Comparison of ENCODE assay signal across 8 cellular contexts in the genomic region with DNA sequence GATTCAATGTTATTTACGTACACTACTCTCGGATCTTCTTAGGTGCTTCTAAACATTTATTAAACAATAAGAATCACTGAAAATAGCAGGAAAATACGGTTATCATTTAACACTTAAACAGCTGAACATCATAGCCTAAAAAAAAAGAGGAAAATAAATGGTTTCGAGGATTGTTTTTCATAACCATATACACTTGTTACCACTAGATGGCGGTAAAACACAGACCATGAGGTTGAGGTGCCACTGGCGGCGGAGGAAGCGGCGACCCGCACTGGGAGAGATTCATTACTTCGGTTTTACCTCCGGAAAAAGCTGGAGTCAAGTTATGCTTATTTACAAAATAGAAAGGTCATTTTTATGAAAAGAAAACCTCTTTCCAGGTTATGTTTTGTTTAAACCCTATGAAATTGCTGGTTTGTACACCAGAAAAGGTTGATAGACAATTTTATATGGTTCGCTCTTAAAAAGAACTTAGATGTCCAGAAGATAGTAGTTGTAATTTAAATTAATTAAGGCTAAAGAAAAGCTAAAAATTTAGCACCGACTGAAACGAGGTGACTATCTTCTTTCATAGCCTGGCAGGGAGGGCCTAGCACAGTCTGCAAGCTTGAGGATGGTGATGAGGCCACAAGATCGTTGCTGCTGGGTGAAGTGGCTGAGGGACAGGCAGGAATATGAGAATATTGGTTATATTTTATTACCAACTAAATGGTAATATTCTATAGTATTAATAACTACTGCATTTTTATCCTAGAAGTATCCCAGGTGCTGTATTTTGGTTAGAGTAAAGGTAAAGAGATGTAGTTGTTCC.
DNase-seq lines count a peak whose midpoint lies in the region; ATAC-seq and TF ChIP-seq lines count a peak whose summit lies in the region.

No MANE protein-coding gene starts in this region.

- H3K27ac ChIP-seq in HEK293 (ENCODE audit: extremely low read depth, low read depth, low read length) (no peak overlapping the region), hepatocyte (peak overlapping the region; percentile 36)

- H3K4me1 ChIP-seq in HEK293 (ENCODE audit: control insufficient read depth, insufficient read depth, low read length) (peaks cover 11% of the 10 kb centered on the region), hepatocyte (ENCODE audit: insufficient read depth) (no peaks in the 10 kb centered on the region)

- CTCF ChIA-PET in HEK293 (lab: Yijun Ruan, JAX) = interaction anchor here (0.5 to 7.0 kb wide), 62 partner anchors 8 to 646 kb away, joined by 3 to 116 read pairs (median 5); no protein-coding TSS in a partner anchor

- no peaks in the 10 kb centered on the region for H3K9me2 ChIP-seq in hepatocyte (replicated peaks; ENCODE audit: insufficient read depth)

- intact Hi-C loops in sciatic nerve (cut with DNase I) = loop anchor here (10.0 kb wide), 1 partner anchor 186 kb away; no protein-coding TSS in a partner anchor

- H3K9me3 ChIP-seq in HEK293 (ENCODE audit: control insufficient read depth, insufficient read depth, low read depth, low read length) (no peaks in the 10 kb centered on the region), hepatocyte (ENCODE audit: low read depth) (no peaks in the 10 kb centered on the region)

- H3K4me3 ChIP-seq in HEK293 (ENCODE audit: low read depth, low read length) (no peak overlapping the region), astrocyte of the cerebellum (ENCODE audit: low read depth, low read length) (no peak overlapping the region), hepatocyte (no peak overlapping the region)

- in situ Hi-C loops in astrocyte of the cerebellum (cut with HindIII; ENCODE audit: low sequenced_read_pairs) = no loop called here

- H3K79me2 ChIP-seq in hepatocyte = no peaks in the 10 kb centered on the region

- H4K20me1 ChIP-seq in hepatocyte (ENCODE audit: insufficient read depth, poor library complexity, severe bottlenecking) = no peaks in the 10 kb centered on the region

- H3K36me3 ChIP-seq in HEK293 (ENCODE audit: control insufficient read depth in 2 of 2, insufficient read depth in 1 of 2, low read length in 2 of 2) = no peaks in the 10 kb centered on the region
- H3K36me3 ChIP-seq in hepatocyte (replicated peaks; ENCODE audit: insufficient read depth, low read depth) = no peaks in the 10 kb centered on the region

- H3K4me2 ChIP-seq in hepatocyte = peak overlapping the region; percentile 73

- peak; percentile 68; the same call in 1 of the 2 replicates for TF ChIP-seq CTCF in HEK293 (tag by site-specific recombination; IDR thresholded peaks at IDR 0.05)
- TF ChIP-seq CTCF in astrocyte of the cerebellum (IDR thresholded peaks at IDR 0.05; ENCODE audit: low read depth, low read length, missing control alignments) = peak; percentile 49
- peak; percentile 87 for TF ChIP-seq CTCF in hepatocyte (IDR thresholded peaks at IDR 0.05; ENCODE audit: poor library complexity)

- POLR2A ChIA-PET in HEK293 (lab: Yijun Ruan, JAX) = interaction anchor here (1.3 kb wide), 2 partner anchors 179 to 192 kb away, joined by 3 to 4 read pairs; no protein-coding TSS in a partner anchor

- 14% methylated on average over 16 of the region's 16 CpGs for WGBS in hepatocyte (ENCODE audit: low lambda C conversion rate, missing lambda C conversion rate)

- DNase-seq in ELR (ENCODE audit: low read depth) (peak; percentile 82), NCI-H128 (lab: John Stamatoyannopoulos, UW; ENCODE audit: unreplicated experiment) (peak; percentile 7), T1000 (lab: John Stamatoyannopoulos, UW) (peak; percentile 25), astrocyte of the cerebellum (ENCODE audit: low read depth) (peak; percentile 42), hepatocyte (ENCODE audit: low spot score) (peak; percentile 88), sciatic nerve (ENCODE audit: low spot score) (peak; percentile 75), NCI-H524 treated with DMSO at 0.1 percent for 48 hours (lab: John Stamatoyannopoulos, UW) (no peak)

- H3K27me3 ChIP-seq in hepatocyte = no peaks in the 10 kb centered on the region

- ATAC-seq in sciatic nerve = peak; percentile 92

- peak overlapping the region; percentile 41 for H2AFZ ChIP-seq in hepatocyte

TF ChIP-seq in HEK293, 187 proteins besides CTCF, POLR2A, EP300 and RAD21:
- TF ChIP-seq, protein P1, sequence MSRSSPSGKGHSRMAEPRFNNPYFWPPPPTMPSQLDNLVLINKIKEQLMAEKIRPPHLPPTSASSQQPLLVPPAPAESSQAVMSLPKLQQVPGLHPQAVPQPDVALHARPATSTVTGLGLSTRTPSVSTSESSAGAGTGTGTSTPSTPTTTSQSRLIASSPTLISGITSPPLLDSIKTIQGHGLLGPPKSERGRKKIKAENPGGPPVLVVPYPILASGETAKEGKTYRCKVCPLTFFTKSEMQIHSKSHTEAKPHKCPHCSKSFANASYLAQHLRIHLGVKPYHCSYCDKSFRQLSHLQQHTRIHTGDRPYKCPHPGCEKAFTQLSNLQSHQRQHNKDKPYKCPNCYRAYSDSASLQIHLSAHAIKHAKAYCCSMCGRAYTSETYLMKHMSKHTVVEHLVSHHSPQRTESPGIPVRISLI (tag by site-specific recombination; IDR thresholded peaks at IDR 0.05) = peak; percentile 73
- TF ChIP-seq ZNF18 (tag by site-specific recombination; IDR thresholded peaks at IDR 0.05) (no peak), ZNF701 (tag by site-specific recombination; IDR thresholded peaks at IDR 0.05) (no peak), ZNF664 (tag by site-specific recombination; IDR thresholded peaks at IDR 0.05) (peak; percentile 12; the same call in 1 of the 2 replicates), ZBTB17 (tag by site-specific recombination; IDR thresholded peaks at IDR 0.05) (0 out of 2 replicates have a peak, but pooled peaks have one; percentile 30), ZNF184 (tag by site-specific recombination; IDR thresholded peaks at IDR 0.05) (no peak), ZNF501 (tag by site-specific recombination; IDR thresholded peaks at IDR 0.05) (peak; percentile 22; the same call in 1 of the 2 replicates), ZNF24 (tag by site-specific recombination; IDR thresholded peaks at IDR 0.05) (peak; percentile 94), ZNF660 (tag by site-specific recombination; IDR thresholded peaks at IDR 0.05) (peak; percentile 56; the same call in 1 of the 2 replicates), REPIN1 (tag by site-specific recombination; IDR thresholded peaks at IDR 0.05; ENCODE audit: low read depth) (no peak), ZNF2 (tag by site-specific recombination; IDR thresholded peaks at IDR 0.05) (peak; percentile 49; the same call in 1 of the 2 replicates), KLF10 (tag by site-specific recombination; IDR thresholded peaks at IDR 0.05) (no peak), ZNF324 (tag by site-specific recombination; IDR thresholded peaks at IDR 0.05) (peak; percentile 24; the same call in 1 of the 2 replicates), ZNF654 (tag by site-specific recombination; IDR thresholded peaks at IDR 0.05; ENCODE audit: low read depth) (peak; percentile 97), ZEB2 (tag by site-specific recombination; IDR thresholded peaks at IDR 0.05) (0 out of 2 replicates have a peak, but pooled peaks have one; percentile 42), ZSCAN4 (tag by site-specific recombination; IDR thresholded peaks at IDR 0.05) (no peak), GLI2 (tag by site-specific recombination; IDR thresholded peaks at IDR 0.05; ENCODE audit: borderline replicate concordance, low read depth) (no peak), IKZF3 (tag by site-specific recombination; IDR thresholded peaks at IDR 0.05) (0 out of 2 replicates have a peak, but pooled peaks have one; percentile 31), MEIS1 (CRISPR knock-in tag; IDR thresholded peaks at IDR 0.05; ENCODE audit: borderline replicate concordance) (no peak), ZFP69B (tag by site-specific recombination; IDR thresholded peaks at IDR 0.05) (no peak), ZNF600 (tag by site-specific recombination; IDR thresholded peaks at IDR 0.05) (no peak), ZBTB48 (tag by site-specific recombination; IDR thresholded peaks at IDR 0.05) (no peak), ZFHX2 (tag by site-specific recombination; conservative IDR thresholded peaks at IDR 0.05) (no peak)
